In genomic region chr3:34200576-34200975, GRCh38 we compare ENCODE assay signal across 13 cellular contexts.
DNase-seq lines count a peak whose midpoint lies in the region; ATAC-seq and TF ChIP-seq lines count a peak whose summit lies in the region.
"Had no signal": no experiment of that assay in that cellular context is flagged by ENCODE, and none has a peak within 500 bp of the region (broad histone marks: within the 10 kb centered on the region; RNA-seq: fewer than 3 reads in every experiment).

No MANE protein-coding gene starts in this region.

- no peak for TF ChIP-seq CTCF in natural killer cell (IDR thresholded peaks at IDR 0.05)

- H3K27me3 Mint-ChIP-seq in natural killer cell (ENCODE audit: low read depth in 2 of 2): no peaks in the 10 kb centered on the region
- no peaks in the 10 kb centered on the region for H3K27me3 Mint-ChIP-seq in natural killer cell treated with Interleukin-12 subunit alpha and Interleukin-12 subunit beta and Interleukin-15 and Interleukin-18, amount 100 ng/mL, for 72 hours
- no peaks in the 10 kb centered on the region for H3K27me3 Mint-ChIP-seq in stimulated activated naive B cell treated with anti-CD40 and anti-IgM and Interleukin-4, amounts not matched to agents 10 μg/mL and 1 μg/mL and 100 μg/mL, for 72 hours

- no peak overlapping the region for H3K4me3 Mint-ChIP-seq in natural killer cell
- H3K4me3 Mint-ChIP-seq in natural killer cell treated with Interleukin-12 subunit alpha and Interleukin-12 subunit beta and Interleukin-15 and Interleukin-18, amount 100 ng/mL, for 72 hours: no peak overlapping the region
- H3K4me3 Mint-ChIP-seq in stimulated activated naive B cell treated with anti-CD40 and anti-IgM and Interleukin-4, amounts not matched to agents 10 μg/mL and 1 μg/mL and 100 μg/mL, for 72 hours: peak overlapping the region in 1 of 2 donors; percentile 4

- intact Hi-C loops in natural killer cell (cut with micrococcal nuclease): no loop called here

- peak; percentile 18 to 48 (median 44) for ATAC-seq in natural killer cell
- ATAC-seq in natural killer cell treated with Interleukin-12 subunit alpha and Interleukin-12 subunit beta and Interleukin-15 and Interleukin-18, amount 100 ng/mL, for 72 hours: no peak
- ATAC-seq in HG02610 (IDR thresholded peaks at IDR 0.05; ENCODE audit: unreplicated experiment): peak; percentile 95
- peak; percentile 94 for ATAC-seq in HG03442 (IDR thresholded peaks at IDR 0.05; ENCODE audit: unreplicated experiment)
- ATAC-seq in stimulated activated naive B cell treated with anti-CD40 and anti-IgM and Interleukin-4, amounts not matched to agents 10 μg/mL and 1 μg/mL and 100 μg/mL, for 72 hours (replicated peaks): peak; percentile 92 to 93

- no peaks in the 10 kb centered on the region for H3K36me3 Mint-ChIP-seq in natural killer cell
- H3K36me3 Mint-ChIP-seq in natural killer cell treated with Interleukin-12 subunit alpha and Interleukin-12 subunit beta and Interleukin-15 and Interleukin-18, amount 100 ng/mL, for 72 hours: no peaks in the 10 kb centered on the region
- H3K36me3 Mint-ChIP-seq in stimulated activated naive B cell treated with anti-CD40 and anti-IgM and Interleukin-4, amounts not matched to agents 10 μg/mL and 1 μg/mL and 100 μg/mL, for 72 hours: peaks cover 0 to 2% of the 10 kb centered on the region in 2 donors

- DNase-seq in natural killer cell (no peak), NCI-H1105 (lab: John Stamatoyannopoulos, UW) (no peak), RKO (ENCODE audit: low spot score) (no peak)
- DNase-seq in natural killer cell treated with Interleukin-12 subunit alpha and Interleukin-12 subunit beta and Interleukin-15 and Interleukin-18, amount 100 ng/mL, for 72 hours (ENCODE audit: low spot score): no peak
- peak; percentile 15 for DNase-seq in stimulated activated naive B cell treated with anti-CD40 and anti-IgM and Interleukin-4, amounts not matched to agents 10 μg/mL and 1 μg/mL and 100 μg/mL, for 72 hours
- DNase-seq in stimulated activated CD4-positive, alpha-beta T cell treated with anti-CD3 and anti-CD28 coated beads, Interleukin-4, amount 100 ng/mL, for 1 hour: no peak
- DNase-seq: ACHN; activated naive CD4-positive, alpha-beta T cell treated with anti-CD3 and anti-CD28 coated beads, Interleukin-2, amount 50 U/mL, for 16 hours; hypothalamus; NCI-H1417 treated with DMSO at 0.1 percent for 48 hours; stomach had no signal

- H3K9me3 Mint-ChIP-seq in natural killer cell: no peaks in the 10 kb centered on the region
- no peaks in the 10 kb centered on the region for H3K9me3 Mint-ChIP-seq in natural killer cell treated with Interleukin-12 subunit alpha and Interleukin-12 subunit beta and Interleukin-15 and Interleukin-18, amount 100 ng/mL, for 72 hours
- H3K9me3 Mint-ChIP-seq in stimulated activated naive B cell treated with anti-CD40 and anti-IgM and Interleukin-4, amounts not matched to agents 10 μg/mL and 1 μg/mL and 100 μg/mL, for 72 hours: peaks cover 0 to 2% of the 10 kb centered on the region in 2 donors

- peaks cover 4 to 7% of the 10 kb centered on the region in 2 donors for H3K4me1 Mint-ChIP-seq in natural killer cell
- no peaks in the 10 kb centered on the region for H3K4me1 Mint-ChIP-seq in natural killer cell treated with Interleukin-12 subunit alpha and Interleukin-12 subunit beta and Interleukin-15 and Interleukin-18, amount 100 ng/mL, for 72 hours (ENCODE audit: low read depth in 2 of 2)
- peaks cover 37 to 58% of the 10 kb centered on the region in 2 donors for H3K4me1 Mint-ChIP-seq in stimulated activated naive B cell treated with anti-CD40 and anti-IgM and Interleukin-4, amounts not matched to agents 10 μg/mL and 1 μg/mL and 100 μg/mL, for 72 hours

- peak overlapping the region in 1 of 2 donors; percentile 15 for H3K27ac Mint-ChIP-seq in natural killer cell
- H3K27ac Mint-ChIP-seq in natural killer cell treated with Interleukin-12 subunit alpha and Interleukin-12 subunit beta and Interleukin-15 and Interleukin-18, amount 100 ng/mL, for 72 hours: no peak overlapping the region
- peak overlapping the region; percentile 91 for H3K27ac Mint-ChIP-seq in stimulated activated naive B cell treated with anti-CD40 and anti-IgM and Interleukin-4, amounts not matched to agents 10 μg/mL and 1 μg/mL and 100 μg/mL, for 72 hours

Comparison
In these comparisons a context has a peak if more than half of its experiments do, and no peak if none do; other contexts are left out.
1. ATAC-seq: peak in natural killer cell (3 of 3), HG02610 (single experiment), HG03442 (single experiment) and stimulated activated naive B cell treated with anti-CD40 and anti-IgM and Interleukin-4, amounts not matched to agents 10 μg/mL and 1 μg/mL and 100 μg/mL, for 72 hours (2 of 2); none in natural killer cell treated with Interleukin-12 subunit alpha and Interleukin-12 subunit beta and Interleukin-15 and Interleukin-18, amount 100 ng/mL, for 72 hours (0 of 2).